15 cellular contexts compared by ENCODE assay signal in the genomic region with DNA sequence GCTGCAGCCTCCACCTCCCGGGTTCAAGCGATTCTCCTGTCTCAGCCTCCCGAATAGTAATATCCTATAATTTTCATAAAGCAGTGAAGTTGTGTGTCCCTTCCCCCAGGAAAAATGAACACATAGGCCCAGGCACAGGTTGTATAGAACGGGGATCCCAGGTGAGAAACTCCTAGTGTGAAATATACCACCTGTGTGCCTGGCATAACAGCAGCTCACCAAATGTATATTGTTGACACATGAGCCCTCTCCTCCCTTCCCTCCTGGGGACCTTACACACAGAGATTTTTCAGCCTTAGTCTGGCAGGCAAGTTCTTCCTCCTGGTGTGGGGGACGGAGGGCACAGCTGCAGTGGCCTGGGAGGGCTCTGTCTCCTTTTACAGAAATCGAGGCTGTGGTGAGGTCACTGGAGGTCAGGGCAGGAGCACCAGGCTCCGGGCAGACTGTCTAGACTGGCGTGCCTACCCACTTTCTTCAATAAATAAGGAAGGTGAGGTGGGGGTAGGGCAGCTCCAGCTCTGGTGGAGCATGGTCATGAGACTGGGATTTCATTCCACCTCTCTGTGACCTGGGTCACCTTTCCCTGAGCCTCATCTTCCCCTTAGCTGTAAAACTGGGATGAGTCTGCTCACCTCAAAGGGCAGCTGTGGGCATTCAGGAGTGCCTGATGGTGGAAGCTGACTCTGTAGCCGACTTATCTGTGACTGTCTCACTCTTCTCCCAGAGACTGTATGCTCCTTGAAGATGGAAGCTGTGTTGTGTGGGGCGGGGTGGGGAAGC. TPM values are rescaled to one million over a fixed set of nuclear protein-coding genes. Genes with fewer than 3 reads are reported as not detected.
DNase-seq lines count a peak whose midpoint lies in the region; ATAC-seq, FAIRE-seq and TF ChIP-seq lines count a peak whose summit lies in the region.
"Had no signal": no experiment of that assay in that cellular context is flagged by ENCODE, and none has a peak within 500 bp of the region (broad histone marks: within the 10 kb centered on the region; RNA-seq: fewer than 3 reads in every experiment).

No MANE protein-coding gene starts in this region.

- H3K4me3 ChIP-seq in Caco-2 (ENCODE audit: low read depth, low read length) (no peak overlapping the region), hepatocyte (no peak overlapping the region)

- no TSS peak for BruUV-seq in Caco-2 (replicated peaks; lab: Mats Ljungman, UMichigan)

- no peaks in the 10 kb centered on the region for H3K9me2 ChIP-seq in hepatocyte (replicated peaks; ENCODE audit: insufficient read depth)

- POLR2A ChIA-PET in Caco-2 (lab: Charles Lee), result interaction anchor here (0.6 kb wide), 2 partner anchors 123 to 217 kb away, joined by 5 to 7 read pairs; a partner anchor contains a TSS

- TF ChIP-seq CTCF in 22Rv1 (IDR thresholded peaks at IDR 0.05) (no peak), Caco-2 (IDR thresholded peaks at IDR 0.05; ENCODE audit: insufficient read depth in 1 of 2, low read depth in 1 of 2, low read length in 1 of 2, severe bottlenecking in 1 of 2, unreplicated experiment in 1 of 2) (no peak), hepatocyte (IDR thresholded peaks at IDR 0.05; ENCODE audit: poor library complexity) (no peak)

- H3K36me3 Mint-ChIP-seq in Caco-2 (ENCODE audit: insufficient read depth, unreplicated experiment), result peaks cover 63% of the 10 kb centered on the region

- peaks cover 55% of the 10 kb centered on the region for H3K79me2 ChIP-seq in hepatocyte

- 73% methylated on average over 10 of the region's 10 CpGs for WGBS in hepatocyte (ENCODE audit: low lambda C conversion rate, missing lambda C conversion rate)

- H3K27ac Mint-ChIP-seq in Caco-2 (ENCODE audit: unreplicated experiment), result no peak overlapping the region

- H3K27me3 Mint-ChIP-seq in Caco-2 (ENCODE audit: insufficient read depth, unreplicated experiment), result no peaks in the 10 kb centered on the region

- no peak for FAIRE-seq in RCC 7860 (lab: Jason Lieb, UNC)
- FAIRE-seq: H54 had no signal

- H3K4me1 Mint-ChIP-seq in Caco-2 (ENCODE audit: low read depth, unreplicated experiment), result peaks cover 25% of the 10 kb centered on the region

- H3K27me3 ChIP-seq in Caco-2 (replicated peaks; ENCODE audit: control insufficient read depth, insufficient read depth, low read length) (no peaks in the 10 kb centered on the region), hepatocyte (no peaks in the 10 kb centered on the region)
- H3K27me3 ChIP-seq: brain microvascular endothelial cell, MG63, SJCRH30 had no signal

- no peaks in the 10 kb centered on the region for H3K9me3 ChIP-seq in Caco-2
- H3K9me3 ChIP-seq in hepatocyte (ENCODE audit: low read depth), result no peaks in the 10 kb centered on the region
- H3K9me3 ChIP-seq: MG63, SJCRH30 had no signal

- H3K27ac ChIP-seq in 22Rv1 (peak overlapping the region; percentile 95; the same call in 1 of the 2 replicates), hepatocyte (no peak overlapping the region)
- H3K27ac ChIP-seq: brain microvascular endothelial cell, epithelial cell of prostate had no signal

- ATAC-seq in HG03095 (IDR thresholded peaks at IDR 0.05; ENCODE audit: unreplicated experiment) (no peak), GM18861 (IDR thresholded peaks at IDR 0.05; ENCODE audit: unreplicated experiment) (no peak)

- H3K4me2 ChIP-seq in hepatocyte, result peak overlapping the region; percentile 97

- CTCF ChIA-PET in Caco-2 (lab: Charles Lee), result no interaction called here

- H3K4me3 Mint-ChIP-seq in Caco-2 (ENCODE audit: unreplicated experiment), result peak overlapping the region; percentile 42

- H3K36me3 ChIP-seq in Caco-2 (ENCODE audit: control insufficient read depth, insufficient read depth, low read length), result no peaks in the 10 kb centered on the region
- H3K36me3 ChIP-seq in hepatocyte (replicated peaks; ENCODE audit: insufficient read depth, low read depth), result no peaks in the 10 kb centered on the region

- intact Hi-C loops in Caco-2 (cut with micrococcal nuclease; ENCODE audit: unreplicated experiment), result loop anchor here (2.0 kb wide), 1 partner anchor 61 kb away; no protein-coding TSS in a partner anchor

- H3K4me1 ChIP-seq in Caco-2 (peaks cover 9% of the 10 kb centered on the region), hepatocyte (ENCODE audit: insufficient read depth) (peaks cover 6% of the 10 kb centered on the region)
- H3K4me1 ChIP-seq: SJCRH30 had no signal

- no peak for DNase-seq in Caco-2
- peak; percentile 12 for DNase-seq in RCC 7860 (ENCODE audit: low spot score)
- DNase-seq in hepatocyte (ENCODE audit: low spot score), result no peak
- DNase-seq in hippocampal formation (lab: John Stamatoyannopoulos, UW), result no peak
- no peak for DNase-seq in pons (ENCODE audit: low spot score)
- DNase-seq: activated CD4-positive, alpha-beta T cell treated with anti-CD3 and anti-CD28 coated beads, Interleukin-2, amount 50 U/mL, for 48 hours; brain microvascular endothelial cell; MG63; NCI-H446; SJCRH30 had no signal

- no peak overlapping the region for H2AFZ ChIP-seq in hepatocyte

- H3K9me3 Mint-ChIP-seq in Caco-2 (ENCODE audit: unreplicated experiment), result no peaks in the 10 kb centered on the region

- peaks cover 9% of the 10 kb centered on the region for H4K20me1 ChIP-seq in hepatocyte (ENCODE audit: insufficient read depth, poor library complexity, severe bottlenecking)

RNA-seq across cellular contexts. Expression of a gene that starts 14.3 kb away (rescaled TPM):
- 52.1 and 54.0 TPM in 2 replicates for total RNA-seq in Caco-2 (2022)
- 37.3 and 38.5 TPM in 2 replicates for total RNA-seq in hepatocyte
- polyA plus RNA-seq in hepatocyte, result 15.7 and 23.5 TPM in 2 replicates

RNA-seq across cellular contexts. Expression of a gene that starts 32.7 kb away (rescaled TPM):
- 23.1 and 25.1 TPM in 2 replicates for total RNA-seq in Caco-2 (2022)
- 10.0 and 17.4 TPM in 2 replicates for total RNA-seq in hepatocyte
- 18.8 and 19.1 TPM in 2 replicates for polyA plus RNA-seq in hepatocyte
